ENCODE assay signal across 19 cellular contexts in genomic region chr2:160068906-160069305, GRCh38. TPM values are rescaled to one million over a fixed set of nuclear protein-coding genes. Genes with fewer than 3 reads are reported as not detected.
DNase-seq lines count a peak whose midpoint lies in the region; ATAC-seq, FAIRE-seq and TF ChIP-seq lines count a peak whose summit lies in the region.
"Had no signal": no experiment of that assay in that cellular context is flagged by ENCODE, and none has a peak within 500 bp of the region (broad histone marks: within the 10 kb centered on the region; RNA-seq: fewer than 3 reads in every experiment).

No MANE protein-coding gene starts in this region.

- H3K23ac ChIP-seq in mesendoderm (ENCODE audit: low read length) = no peak overlapping the region

- H3K9me3 Mint-ChIP-seq in GM23338 = peaks cover 39% of the 10 kb centered on the region
- H3K9me3 Mint-ChIP-seq in activated CD8-positive, alpha-beta memory T cell treated with anti-CD3 and anti-CD28 coated beads, Interleukin-2, amount 10 ng/mL, durations not matched to agents 7 days and 5 days (ENCODE audit: low read depth) = no peaks in the 10 kb centered on the region
- no peaks in the 10 kb centered on the region for H3K9me3 Mint-ChIP-seq in stimulated activated naive CD8-positive, alpha-beta T cell treated with anti-CD3 and anti-CD28 coated beads, Interleukin-15, amount 100 ng/mL, for 72 hours
- H3K9me3 Mint-ChIP-seq: CD4-positive, alpha-beta T cell had no signal

- H3K4me3 Mint-ChIP-seq in GM23338 = no peak overlapping the region
- no peak overlapping the region for H3K4me3 Mint-ChIP-seq in activated CD8-positive, alpha-beta memory T cell treated with anti-CD3 and anti-CD28 coated beads, Interleukin-2, amount 10 ng/mL, durations not matched to agents 7 days and 5 days
- H3K4me3 Mint-ChIP-seq in stimulated activated naive CD8-positive, alpha-beta T cell treated with anti-CD3 and anti-CD28 coated beads, Interleukin-15, amount 100 ng/mL, for 72 hours = no peak overlapping the region
- H3K4me3 Mint-ChIP-seq: CD4-positive, alpha-beta T cell; H9; IgD-negative memory B cell had no signal

- no peaks in the 10 kb centered on the region for H3K79me2 ChIP-seq in GM23338 (replicated peaks; ENCODE audit: insufficient read depth)
- no peaks in the 10 kb centered on the region for H3K79me2 ChIP-seq in mesendoderm (ENCODE audit: control insufficient read depth, insufficient read depth, low read length)

- POLR2A ChIA-PET in A549 (lab: Yijun Ruan, JAX) = no interaction called here

- FAIRE-seq in A549 (lab: Jason Lieb, UNC) = peak; percentile 32
- FAIRE-seq in colon (lab: Jason Lieb, UNC) = peak; percentile 14
- no peak for FAIRE-seq in small intestine (lab: Jason Lieb, UNC)
- FAIRE-seq: D721Med, HepG2 had no signal

- no peak overlapping the region for H3K18ac ChIP-seq in mesendoderm (ENCODE audit: low read length)

- H3K79me1 ChIP-seq in mesendoderm (ENCODE audit: low read length) = no peaks in the 10 kb centered on the region

- TF ChIP-seq POLR2A in A549 (IDR thresholded peaks at IDR 0.05; ENCODE audit: low read length) = no peak

- H4K20me1 ChIP-seq in GM23338 (replicated peaks; ENCODE audit: insufficient read depth) = no peaks in the 10 kb centered on the region

- no peak for TF ChIP-seq EP300 in A549 (IDR thresholded peaks at IDR 0.05)

- H3K4me1 ChIP-seq in A549 (no peaks in the 10 kb centered on the region), GM23338 (ENCODE audit: insufficient read depth) (no peaks in the 10 kb centered on the region), mesendoderm (ENCODE audit: control insufficient read depth, low read depth, low read length) (no peaks in the 10 kb centered on the region), small intestine (ENCODE audit: control insufficient read depth in 2 of 2, insufficient read depth in 1 of 2, low read depth in 1 of 2, low read length in 1 of 2) (peaks cover 2 to 5% of the 10 kb centered on the region in 2 donors)
- H3K4me1 ChIP-seq: Caco-2 had no signal

- H3K27ac Mint-ChIP-seq in GM23338 = no peak overlapping the region
- no peak overlapping the region for H3K27ac Mint-ChIP-seq in activated CD8-positive, alpha-beta memory T cell treated with anti-CD3 and anti-CD28 coated beads, Interleukin-2, amount 10 ng/mL, durations not matched to agents 7 days and 5 days
- no peak overlapping the region for H3K27ac Mint-ChIP-seq in stimulated activated naive CD8-positive, alpha-beta T cell treated with anti-CD3 and anti-CD28 coated beads, Interleukin-15, amount 100 ng/mL, for 72 hours
- H3K27ac Mint-ChIP-seq: CD4-positive, alpha-beta T cell; H9; IgD-negative memory B cell had no signal

- H3F3A ChIP-seq in GM23338 (replicated peaks; ENCODE audit: low read depth) = no peaks in the 10 kb centered on the region

- H2BK5ac ChIP-seq in mesendoderm (ENCODE audit: low read length) = no peak overlapping the region

- no peak overlapping the region for H3K56ac ChIP-seq in mesendoderm (ENCODE audit: low read length)

- H3K27ac ChIP-seq in A549 = no peak overlapping the region
- H3K27ac ChIP-seq in GM23338 (ENCODE audit: low read depth) = no peak overlapping the region
- no peak overlapping the region for H3K27ac ChIP-seq in mesendoderm (ENCODE audit: low read depth, low read length)
- H3K27ac ChIP-seq in small intestine (ENCODE audit: low read depth in 1 of 2, low read length in 1 of 2) = no peak overlapping the region
- H3K27ac ChIP-seq: C4-2B had no signal

- no peak for TF ChIP-seq CTCF in A549 (IDR thresholded peaks at IDR 0.05)
- TF ChIP-seq CTCF in GM23338 (conservative IDR thresholded peaks at IDR 0.05; ENCODE audit: low read depth in 2 of 2) = no peak

- H3K9ac ChIP-seq in mesendoderm (ENCODE audit: low read length) = no peak overlapping the region

- no peak overlapping the region for H3K4me2 ChIP-seq in A549
- no peak overlapping the region for H3K4me2 ChIP-seq in GM23338
- no peak overlapping the region for H3K4me2 ChIP-seq in mesendoderm (ENCODE audit: low read length)

- TF ChIP-seq RAD21 in A549 (conservative IDR thresholded peaks at IDR 0.05 in 1 of 2, IDR thresholded peaks at IDR 0.05 in 1 of 2) = no peak

- H3K9me3 ChIP-seq in A549 (peaks cover 6% of the 10 kb centered on the region), small intestine (ENCODE audit: control insufficient read depth, low read depth) (no peaks in the 10 kb centered on the region)

- no peak overlapping the region for H4K5ac ChIP-seq in mesendoderm (ENCODE audit: low read length)

- peaks cover 22% of the 10 kb centered on the region for H3K36me3 Mint-ChIP-seq in GM23338 (ENCODE audit: low read depth)
- no peaks in the 10 kb centered on the region for H3K36me3 Mint-ChIP-seq in activated CD8-positive, alpha-beta memory T cell treated with anti-CD3 and anti-CD28 coated beads, Interleukin-2, amount 10 ng/mL, durations not matched to agents 7 days and 5 days

- no peak overlapping the region for H2AFZ ChIP-seq in GM23338

- H3K36me3 ChIP-seq in GM23338 (ENCODE audit: insufficient read depth) (peaks cover 11% of the 10 kb centered on the region), mesendoderm (ENCODE audit: control insufficient read depth, insufficient read depth, low read length) (no peaks in the 10 kb centered on the region), small intestine (ENCODE audit: control insufficient read depth in 2 of 2, insufficient read depth in 2 of 2, low read length in 2 of 2) (no peaks in the 10 kb centered on the region)

- H3K27me3 ChIP-seq in GM23338 (ENCODE audit: insufficient read depth) (peaks cover 2% of the 10 kb centered on the region; the same call in 1 of the 2 replicates), mesendoderm (ENCODE audit: insufficient read depth, low read length, poor library complexity) (no peaks in the 10 kb centered on the region), small intestine (ENCODE audit: control insufficient read depth in 2 of 2, insufficient read depth in 2 of 2, low read length in 2 of 2) (no peaks in the 10 kb centered on the region)

- CTCF ChIA-PET in A549 (lab: Yijun Ruan, JAX) = interaction anchor here (1.4 kb wide), 1 partner anchor 13 kb away, joined by 4 read pairs; no protein-coding TSS in a partner anchor
- CTCF ChIA-PET in activated CD8-positive, alpha-beta memory T cell treated with anti-CD3 and anti-CD28 coated beads, Interleukin-2, amount 10 ng/mL, durations not matched to agents 7 days and 5 days (lab: Charles Lee) = no interaction called here

- no peak overlapping the region for H2AK5ac ChIP-seq in mesendoderm (ENCODE audit: low read length)

- no peak overlapping the region for H2BK120ac ChIP-seq in mesendoderm (ENCODE audit: low read depth, low read length)

- H3K9me2 ChIP-seq in GM23338 (ENCODE audit: insufficient read depth) = peaks cover 5% of the 10 kb centered on the region; the same call in 1 of the 2 replicates

- no peaks in the 10 kb centered on the region; the same call in 2 of the 3 replicates for H3K4me1 Mint-ChIP-seq in GM23338
- H3K4me1 Mint-ChIP-seq in activated CD8-positive, alpha-beta memory T cell treated with anti-CD3 and anti-CD28 coated beads, Interleukin-2, amount 10 ng/mL, durations not matched to agents 7 days and 5 days = no peaks in the 10 kb centered on the region
- no peaks in the 10 kb centered on the region for H3K4me1 Mint-ChIP-seq in stimulated activated naive CD8-positive, alpha-beta T cell treated with anti-CD3 and anti-CD28 coated beads, Interleukin-15, amount 100 ng/mL, for 72 hours
- H3K4me1 Mint-ChIP-seq: H9, IgD-negative memory B cell had no signal

- no peak for DNase-seq in A549 (ENCODE audit: low read depth in 1 of 2, low spot score in 1 of 2)
- peak; percentile 43 for DNase-seq in GM23338 (ENCODE audit: low spot score)
- peak; percentile 40 for DNase-seq in mesendoderm
- no peak for DNase-seq in small intestine
- DNase-seq in activated CD8-positive, alpha-beta memory T cell treated with anti-CD3 and anti-CD28 coated beads, Interleukin-2, amount 10 ng/mL, durations not matched to agents 7 days and 5 days = no peak
- no peak for DNase-seq in inferior parietal cortex (ENCODE audit: extremely low spot score)
- DNase-seq in stimulated activated naive CD8-positive, alpha-beta T cell treated with anti-CD3 and anti-CD28 coated beads, Interleukin-15, amount 100 ng/mL, for 72 hours = no peak
- DNase-seq: ACHN; Caco-2; CD4-positive, alpha-beta T cell; GF-D8; GOT3; H9; KG1 had no signal

- no peak overlapping the region for H2BK15ac ChIP-seq in mesendoderm (replicated peaks; ENCODE audit: low read depth)

- H4K8ac ChIP-seq in mesendoderm (ENCODE audit: low read depth, low read length) = no peak overlapping the region

- H3K4me3 ChIP-seq in A549 = no peak overlapping the region
- H3K4me3 ChIP-seq in GM23338 = no peak overlapping the region
- no peak overlapping the region for H3K4me3 ChIP-seq in mesendoderm (ENCODE audit: low read length)
- H3K4me3 ChIP-seq in small intestine (ENCODE audit: low read depth in 1 of 2, low read length in 2 of 2) = no peak overlapping the region

- H3K27me3 Mint-ChIP-seq in GM23338 (ENCODE audit: insufficient read depth, low read depth, poor library complexity) = peaks cover 4% of the 10 kb centered on the region
- H3K27me3 Mint-ChIP-seq in activated CD8-positive, alpha-beta memory T cell treated with anti-CD3 and anti-CD28 coated beads, Interleukin-2, amount 10 ng/mL, durations not matched to agents 7 days and 5 days = peaks cover 23% of the 10 kb centered on the region
- H3K27me3 Mint-ChIP-seq in stimulated activated naive CD8-positive, alpha-beta T cell treated with anti-CD3 and anti-CD28 coated beads, Interleukin-15, amount 100 ng/mL, for 72 hours = peaks cover 36% of the 10 kb centered on the region

- no peak for ATAC-seq in A549
- no peak for ATAC-seq in GM23338
- no peak for ATAC-seq in activated CD8-positive, alpha-beta memory T cell treated with anti-CD3 and anti-CD28 coated beads, Interleukin-2, amount 10 ng/mL, durations not matched to agents 7 days and 5 days
- ATAC-seq in stimulated activated naive CD8-positive, alpha-beta T cell treated with anti-CD3 and anti-CD28 coated beads, Interleukin-15, amount 100 ng/mL, for 72 hours = no peak
- ATAC-seq: HepG2 had no signal

- 54% methylated on average over 2 of the region's 2 CpGs for WGBS in A549 (ENCODE audit: missing lambda C conversion rate)
- 100% methylated on average over 2 of the region's 2 CpGs for WGBS in mesendoderm (ENCODE audit: extremely low coverage, insufficient coverage, low lambda C conversion rate)
- WGBS in small intestine, 3 donors = 90 to 97% (median 93%) methylated on average over 2 of the region's 2 CpGs

- no peak overlapping the region for H3K4ac ChIP-seq in mesendoderm (ENCODE audit: low read depth, low read length)

RNA-seq across cellular contexts. Expression of gene PLA2R1, which starts 6.5 kb away (rescaled TPM):
- polyA plus RNA-seq in A549 (2011; rRNA removed) = 6.8 and 7.2 TPM in 2 replicates
- 1.0 and 1.2 TPM in 2 replicates for polyA plus RNA-seq in A549 (2012; cell fraction: cytosol; rRNA removed)
- polyA plus RNA-seq in A549 (2012; cell fraction: nucleus; rRNA removed) = 0.78 and 1.3 TPM in 2 replicates
- 2.5 to 3.6 TPM (median 3.3 TPM) in 3 replicates for polyA plus RNA-seq in A549 (2017; fragmentation: RNase III; extraction: RNeasy Plus Mini Kit Qiagen cat#74134 plus additional on column Dnase treatment)
- 4.6 and 5.0 TPM in 2 replicates for polyA minus RNA-seq in A549 (2011; rRNA and poly(A)+ RNA removed)
- total RNA-seq in GM23338 (2014; rRNA removed; shearing (Covaris generic)) = 0.78 and 1.2 TPM in 2 replicates
- polyA plus RNA-seq in GM23338 (2016; fragmentation: Nextera tagmentation; extraction: Ambion mirVana) = 0.37 and 0.57 TPM in 2 replicates
- 0.14 TPM for polyA plus RNA-seq in mesendoderm (2013, experiment 1 of 2)
- polyA plus RNA-seq in mesendoderm (2013, experiment 2 of 2) = 0.17 TPM
- polyA plus RNA-seq in small intestine = 1 to 10 TPM; 3.3 to 4.6 (median 4.0) TPM
- not detected for total RNA-seq in activated CD8-positive, alpha-beta memory T cell treated with anti-CD3 and anti-CD28 coated beads, Interleukin-2, amount 10 ng/mL, durations not matched to agents 7 days and 5 days
- total RNA-seq: CD4-positive, alpha-beta T cell; HepG2 had no signal
- polyA plus RNA-seq: HepG2, IgD-negative memory B cell had no signal

Comparison
In these comparisons a context has a peak if more than half of its experiments do, and no peak if none do; other contexts are left out.
1. DNase-seq: peak in GM23338 (single experiment) and mesendoderm (single experiment); none in A549 (0 of 2), small intestine (single experiment), activated CD8-positive, alpha-beta memory T cell treated with anti-CD3 and anti-CD28 coated beads, Interleukin-2, amount 10 ng/mL, durations not matched to agents 7 days and 5 days (single experiment), inferior parietal cortex (single experiment) and stimulated activated naive CD8-positive, alpha-beta T cell treated with anti-CD3 and anti-CD28 coated beads, Interleukin-15, amount 100 ng/mL, for 72 hours (0 of 2).